9 cellular contexts compared by ENCODE assay signal in genomic region chr17:77085916-77086432, GRCh38. TPM values are rescaled to one million over a fixed set of nuclear protein-coding genes. Genes with fewer than 3 reads are reported as not detected.
A peak's percentile ranks its signal among the peaks of the same experiment; 100 is the strongest.
DNase-seq lines count a peak whose midpoint lies in the region; ATAC-seq, FAIRE-seq and TF ChIP-seq lines count a peak whose summit lies in the region.
"Had no signal": no experiment of that assay in that cellular context is flagged by ENCODE, and none has a peak within 500 bp of the region (broad histone marks: within the 10 kb centered on the region; RNA-seq: fewer than 3 reads in every experiment).

No MANE protein-coding gene starts in this region.

- peaks cover 3% of the 10 kb centered on the region for H3K27me3 Mint-ChIP-seq in T-helper 2 cell treated with Interferon-gamma antibody and Interleukin-4, amounts not matched to agents 5 μg/mL and 100 μg/mL, for 36 hours (ENCODE audit: low read depth)

- no peak for TF ChIP-seq CTCF in IMR-90 (conservative IDR thresholded peaks at IDR 0.05; ENCODE audit: low read depth, low read length)
- TF ChIP-seq CTCF in endothelial cell of umbilical vein (IDR thresholded peaks at IDR 0.05; ENCODE audit: extremely low read depth in 1 of 2, insufficient read depth in 1 of 2, low read depth in 1 of 2, low read length in 2 of 2), result no peak
- no peak for TF ChIP-seq CTCF in smooth muscle cell (IDR thresholded peaks at IDR 0.05; ENCODE audit: borderline replicate concordance, insufficient read depth, poor library complexity, severe bottlenecking)

- peaks cover 4% of the 10 kb centered on the region; the same call in 1 of the 2 replicates for H3K27me3 ChIP-seq in IMR-90 (ENCODE audit: control insufficient read depth, insufficient read depth, low read length)
- H3K27me3 ChIP-seq in NT2/D1 (ENCODE audit: insufficient read depth, insufficient read length), result no peaks in the 10 kb centered on the region
- no peaks in the 10 kb centered on the region for H3K27me3 ChIP-seq in endothelial cell of umbilical vein (ENCODE audit: control insufficient read depth in 2 of 2, insufficient read depth in 2 of 2, low read length in 2 of 2)
- H3K27me3 ChIP-seq in smooth muscle cell (ENCODE audit: low read depth), result no peaks in the 10 kb centered on the region

- H3K9ac ChIP-seq in IMR-90 (ENCODE audit: low read depth, low read length) (no peak overlapping the region), NT2/D1 (ENCODE audit: insufficient read length, low read depth) (peak overlapping the region; percentile 43), endothelial cell of umbilical vein (replicated peaks; ENCODE audit: extremely low read depth, insufficient read depth, low read length) (no peak overlapping the region), smooth muscle cell (ENCODE audit: low read depth) (no peak overlapping the region)

- no peak overlapping the region for H4K8ac ChIP-seq in IMR-90 (ENCODE audit: low read depth in 2 of 2, low read length in 2 of 2)

- no peaks in the 10 kb centered on the region for H3K9me3 Mint-ChIP-seq in T-helper 2 cell treated with Interferon-gamma antibody and Interleukin-4, amounts not matched to agents 5 μg/mL and 100 μg/mL, for 36 hours

- ATAC-seq in IMR-90 (ENCODE audit: low read depth) (no peak), GM19328 (IDR thresholded peaks at IDR 0.05; ENCODE audit: unreplicated experiment) (no peak)

- no peak overlapping the region for H2AK5ac ChIP-seq in IMR-90 (ENCODE audit: low read depth, low read length)

- H3K4me3 Mint-ChIP-seq in T-helper 2 cell treated with Interferon-gamma antibody and Interleukin-4, amounts not matched to agents 5 μg/mL and 100 μg/mL, for 36 hours, result peak overlapping the region; percentile 35

- BruUV-seq in IMR-90 (replicated peaks; lab: Mats Ljungman, UMichigan) (no TSS peak), endothelial cell of umbilical vein (replicated peaks; lab: Mats Ljungman, UMichigan) (no TSS peak)

- no peaks in the 10 kb centered on the region; the same call in 1 of the 2 replicates for H3K9me1 ChIP-seq in IMR-90 (ENCODE audit: insufficient read depth, low read length)
- no peaks in the 10 kb centered on the region for H3K9me1 ChIP-seq in endothelial cell of umbilical vein (replicated peaks; ENCODE audit: control insufficient read depth, extremely low read depth, insufficient read depth, low read length)

- 78% methylated on average over 5 of the region's 8 CpGs; no CpG with 5 or more reads in 1 of the 2 experiments for WGBS in IMR-90 (ENCODE audit: extremely low coverage in 2 of 2, insufficient read length in 1 of 2), 2 experiments
- 82% methylated on average over 8 of the region's 8 CpGs for WGBS in smooth muscle cell (ENCODE audit: low lambda C conversion rate)

- H3K27ac Mint-ChIP-seq in T-helper 2 cell treated with Interferon-gamma antibody and Interleukin-4, amounts not matched to agents 5 μg/mL and 100 μg/mL, for 36 hours, result no peak overlapping the region

- no peak overlapping the region for H4K5ac ChIP-seq in IMR-90 (ENCODE audit: low read depth, low read length)

- TF ChIP-seq POLR2A in IMR-90 (IDR thresholded peaks at IDR 0.05; ENCODE audit: low read depth, low read length) (no peak), endothelial cell of umbilical vein (IDR thresholded peaks at IDR 0.05; ENCODE audit: low read depth, low read length) (no peak)

- no peak overlapping the region for H2BK5ac ChIP-seq in IMR-90 (ENCODE audit: low read depth, low read length, poor library complexity, severe bottlenecking)

- peaks cover 3% of the 10 kb centered on the region; the same call in 1 of the 2 replicates for H3K36me3 ChIP-seq in IMR-90 (ENCODE audit: control insufficient read depth, insufficient read depth, low read length)
- peaks cover 14% of the 10 kb centered on the region for H3K36me3 ChIP-seq in NT2/D1 (ENCODE audit: insufficient read depth, insufficient read length, low read length)
- peaks cover 0 to 6% of the 10 kb centered on the region in 2 experiments for H3K36me3 ChIP-seq in endothelial cell of umbilical vein (ENCODE audit: control insufficient read depth in 2 of 2, extremely low read depth in 1 of 2, insufficient read depth in 2 of 2, low read length in 2 of 2)
- no peaks in the 10 kb centered on the region for H3K36me3 ChIP-seq in smooth muscle cell (ENCODE audit: low read depth)

- no peak overlapping the region for H3K23ac ChIP-seq in IMR-90 (ENCODE audit: low read depth, low read length)

- TF ChIP-seq RAD21 in IMR-90 (IDR thresholded peaks at IDR 0.05; ENCODE audit: low read length), result no peak

- dilution Hi-C loops in IMR-90 (cut with HindIII; ENCODE audit: low sequenced_read_pairs, unreplicated experiment), result no loop called here
- dilution Hi-C loops in endothelial cell of umbilical vein (cut with MboI; ENCODE audit: extremely low pct_ligation_motif_present, low sequenced_read_pairs), result no loop called here

- H3K4me1 Mint-ChIP-seq in T-helper 2 cell treated with Interferon-gamma antibody and Interleukin-4, amounts not matched to agents 5 μg/mL and 100 μg/mL, for 36 hours (ENCODE audit: low read depth), result peaks cover 20% of the 10 kb centered on the region

- FAIRE-seq in endothelial cell of umbilical vein (lab: Jason Lieb, UNC), result no peak

- H3K14ac ChIP-seq in IMR-90 (replicated peaks; ENCODE audit: low read depth, low read length), result no peak overlapping the region

- no peak overlapping the region for H3K56ac ChIP-seq in IMR-90 (ENCODE audit: extremely low read depth, insufficient read depth, low read length)

- H3K4me3 ChIP-seq in IMR-90 (ENCODE audit: insufficient read depth, low read depth, low read length) (no peak overlapping the region), NT2/D1 (ENCODE audit: insufficient read length, low read depth) (no peak overlapping the region), endothelial cell of umbilical vein (replicated peaks in 1 of 3; ENCODE audit: insufficient read depth in 1 of 3, low read depth in 1 of 3, low read length in 3 of 3) (no peak overlapping the region), smooth muscle cell (no peak overlapping the region)
- H3K4me3 ChIP-seq: mucosa of descending colon had no signal

- H2BK15ac ChIP-seq in IMR-90 (ENCODE audit: low read depth, low read length), result no peak overlapping the region

- H3K4me1 ChIP-seq in IMR-90 (ENCODE audit: control insufficient read depth, insufficient read depth, low read length) (no peaks in the 10 kb centered on the region), NT2/D1 (ENCODE audit: insufficient read depth, insufficient read length) (no peaks in the 10 kb centered on the region), endothelial cell of umbilical vein (ENCODE audit: control insufficient read depth, extremely low read depth, insufficient read depth, low read length) (peaks cover 34% of the 10 kb centered on the region), smooth muscle cell (ENCODE audit: low read depth) (peaks cover 7% of the 10 kb centered on the region)

- CTCF ChIA-PET in IMR-90 (lab: Yijun Ruan, JAX), result interaction anchor here (0.6 to 1.1 kb wide), 2 partner anchors 16 to 218 kb away, joined by 3 to 4 read pairs; partner anchors contain the start of gene MGAT5B
- CTCF ChIA-PET in endothelial cell of umbilical vein (lab: Charles Lee), result interaction anchor here (1.0 to 2.5 kb wide), 6 partner anchors 30 to 169 kb away, joined by 3 to 13 read pairs (median 6); no protein-coding TSS in a partner anchor

- H3K9me3 ChIP-seq in IMR-90 (ENCODE audit: control insufficient read depth, insufficient read depth, low read length), result no peaks in the 10 kb centered on the region
- no peaks in the 10 kb centered on the region for H3K9me3 ChIP-seq in NT2/D1 (ENCODE audit: insufficient read depth, low read length)
- H3K9me3 ChIP-seq in endothelial cell of umbilical vein (replicated peaks; ENCODE audit: control insufficient read depth, insufficient read depth, low read length), result no peaks in the 10 kb centered on the region
- H3K9me3 ChIP-seq in smooth muscle cell (replicated peaks; ENCODE audit: low read depth), result no peaks in the 10 kb centered on the region
- H3K9me3 ChIP-seq: mucosa of descending colon had no signal

- POLR2A ChIA-PET in IMR-90 (lab: Charles Lee; ENCODE audit: unreplicated experiment) (no interaction called here), endothelial cell of umbilical vein (lab: Charles Lee) (no interaction called here)

- H3K4ac ChIP-seq in IMR-90 (ENCODE audit: low read depth, low read length), result no peak overlapping the region

- H4K91ac ChIP-seq in IMR-90 (ENCODE audit: insufficient read depth, low read depth, low read length), result no peak overlapping the region

- H3K4me2 ChIP-seq in IMR-90 (ENCODE audit: low read depth, low read length), result no peak overlapping the region
- peak overlapping the region; percentile 26 for H3K4me2 ChIP-seq in endothelial cell of umbilical vein (ENCODE audit: insufficient read depth, low read length)
- no peak overlapping the region for H3K4me2 ChIP-seq in smooth muscle cell

- H3K79me1 ChIP-seq in IMR-90 (ENCODE audit: low read depth in 1 of 2, low read length in 2 of 2), result peaks cover 13 to 23% of the 10 kb centered on the region in 2 experiments; a peak in 3 of 4 replicates

- H4K20me1 ChIP-seq in IMR-90 (ENCODE audit: insufficient read depth, low read length) (no peaks in the 10 kb centered on the region), endothelial cell of umbilical vein (replicated peaks; ENCODE audit: control insufficient read depth, extremely low read depth, insufficient read depth, low read length) (no peaks in the 10 kb centered on the region), smooth muscle cell (ENCODE audit: low read depth) (no peaks in the 10 kb centered on the region)

- no peak for DNase-seq in T-helper 2 cell treated with Interferon-gamma antibody and Interleukin-4, amounts not matched to agents 5 μg/mL and 100 μg/mL, for 36 hours (ENCODE audit: low spot score)
- DNase-seq in T-helper 2 cell (no peak), IMR-90 (no peak), NT2/D1 (ENCODE audit: low read depth, low spot score) (no peak), endothelial cell of umbilical vein (ENCODE audit: low read depth, low spot score) (peak; percentile 44), HUDEP-2 (lab: John Stamatoyannopoulos, UW; ENCODE audit: unreplicated experiment in 76 of 76) (no peak), smooth muscle cell (lab: John Stamatoyannopoulos, UW; ENCODE audit: unreplicated experiment) (no peak)

- no peak overlapping the region for H2AK9ac ChIP-seq in IMR-90 (replicated peaks; ENCODE audit: low read depth, low read length, poor library complexity)

- H2AFZ ChIP-seq in IMR-90 (replicated peaks; ENCODE audit: low read length, poor library complexity) (peak overlapping the region; percentile 83), endothelial cell of umbilical vein (ENCODE audit: low read depth, low read length) (no peak overlapping the region), smooth muscle cell (ENCODE audit: low read depth) (no peak overlapping the region)

- H2BK120ac ChIP-seq in IMR-90 (ENCODE audit: low read depth, low read length), result no peak overlapping the region

- H3F3A ChIP-seq in smooth muscle cell (ENCODE audit: low read depth), result no peaks in the 10 kb centered on the region

- H3K36me3 Mint-ChIP-seq in T-helper 2 cell treated with Interferon-gamma antibody and Interleukin-4, amounts not matched to agents 5 μg/mL and 100 μg/mL, for 36 hours (ENCODE audit: low read depth), result peaks cover 23% of the 10 kb centered on the region

- H3K18ac ChIP-seq in IMR-90 (ENCODE audit: low read depth, low read length), result no peak overlapping the region

- H3K27ac ChIP-seq in IMR-90 (ENCODE audit: insufficient read depth, low read length) (no peak overlapping the region), endothelial cell of umbilical vein (ENCODE audit: insufficient read depth, low read depth, low read length) (peak overlapping the region; percentile 3), smooth muscle cell (ENCODE audit: low read depth) (no peak overlapping the region)

- intact Hi-C loops in IMR-90 (cut with micrococcal nuclease), result loop anchor here (1.0 to 5.0 kb wide), 2 partner anchors 161 to 236 kb away; no protein-coding TSS in a partner anchor
- intact Hi-C loops in endothelial cell of umbilical vein (cut with micrococcal nuclease), result loop anchor here (1.0 kb wide), 1 partner anchor 161 kb away; no protein-coding TSS in a partner anchor

- no peak overlapping the region for H2BK20ac ChIP-seq in IMR-90 (ENCODE audit: low read depth, low read length)

- in situ Hi-C loops in IMR-90 (cut with MboI; ENCODE audit: low sequenced_read_pairs), result loop anchor here (5.0 kb wide), 1 partner anchor 156 kb away; no protein-coding TSS in a partner anchor

- H3K79me2 ChIP-seq in endothelial cell of umbilical vein (ENCODE audit: control insufficient read depth, insufficient read depth, low read length) (peaks cover 24% of the 10 kb centered on the region), smooth muscle cell (ENCODE audit: low read depth) (peaks cover 6% of the 10 kb centered on the region)

RNA-seq across cellular contexts. Expression of gene SEC14L1, which starts 54.8 kb away (rescaled TPM):
- total RNA-seq in IMR-90 (2012; rRNA removed) (24.9 and 27.8 TPM in 2 replicates), endothelial cell of umbilical vein (606 and 631 TPM in 2 replicates), smooth muscle cell (24.3 and 25.1 TPM in 2 replicates)
- polyA plus RNA-seq in IMR-90 (2012; rRNA removed) (32.5 and 35.8 TPM in 2 replicates), endothelial cell of umbilical vein (215 and 276 TPM in 2 replicates), smooth muscle cell (25.8 and 29.5 TPM in 2 replicates)
- polyA plus RNA-seq in IMR-90 (2012; cell fraction: cytosol; rRNA removed), result 19.2 and 30.0 TPM in 2 replicates
- 40.3 and 52.3 TPM in 2 replicates for polyA plus RNA-seq in IMR-90 (2012; cell fraction: nucleus; rRNA removed; ENCODE audit: low replicate concordance)
- polyA plus RNA-seq in endothelial cell of umbilical vein (2011; cell fraction: cytosol; rRNA removed), result 185 and 188 TPM in 2 replicates
- 360 and 367 TPM in 2 replicates for polyA plus RNA-seq in endothelial cell of umbilical vein (2011; cell fraction: nucleus; rRNA removed)
- 277 and 279 TPM in 2 replicates for polyA plus RNA-seq in endothelial cell of umbilical vein (2012)
- 250 TPM in 2 replicates for polyA minus RNA-seq in endothelial cell of umbilical vein
- 19.9 TPM for polyA minus RNA-seq in endothelial cell of umbilical vein (2011; cell fraction: cytosol; rRNA and poly(A)+ RNA removed)
- 378 and 398 TPM in 2 replicates for polyA minus RNA-seq in endothelial cell of umbilical vein (2011; cell fraction: nucleus; rRNA and poly(A)+ RNA removed)

Comparison
In these comparisons a context has a peak if more than half of its experiments do, and no peak if none do; other contexts are left out.
1. RNA of gene SEC14L1, which starts 54.8 kb away (total RNA-seq): 606 to 631 TPM in endothelial cell of umbilical vein; 24.3 to 25.1 TPM in smooth muscle cell and 24.9 to 27.8 TPM in IMR-90; every median in the first group is over 10 times any median in the second.